9 cellular contexts compared by ENCODE assay signal in the genomic region with DNA sequence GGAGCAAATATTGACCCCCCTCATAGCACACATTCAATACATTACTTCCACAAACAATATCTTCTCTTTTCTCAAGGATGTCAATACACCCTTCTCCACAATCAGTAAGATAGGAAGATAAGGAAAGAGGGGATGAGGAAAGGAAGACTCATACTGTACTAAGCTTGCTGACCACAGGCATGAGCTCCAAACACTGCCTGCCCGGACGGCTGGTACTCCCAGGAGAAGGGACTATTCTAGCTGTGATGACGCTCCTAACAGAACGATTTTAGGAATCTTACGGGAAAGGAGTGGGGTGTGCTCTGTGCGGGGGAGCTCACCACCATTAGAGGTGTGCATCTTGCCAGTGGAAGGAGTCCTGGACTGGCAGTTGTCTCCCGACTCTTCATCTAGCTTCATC. TPM values are rescaled to one million over a fixed set of nuclear protein-coding genes. Genes with fewer than 3 reads are reported as not detected.
"Had no signal": no experiment of that assay in that cellular context is flagged by ENCODE, and none has a peak within 500 bp of the region (broad histone marks: within the 10 kb centered on the region; RNA-seq: fewer than 3 reads in every experiment).

No MANE protein-coding gene starts in this region.

- ATAC-seq: GM23338 had no signal

- H3K4me3 ChIP-seq: GM23338 had no signal

- DNase-seq: H9, HCEC 1CT, KBM-7 had no signal

- H3K27ac ChIP-seq: HL-60 had no signal

RNA-seq across cellular contexts. Expression of a gene that starts 3.9 kb away (rescaled TPM):
- total RNA-seq: GM23338, H1, H9, HepG2, HT1080 had no signal
- polyA plus RNA-seq: H1, HepG2, IgD-negative memory B cell had no signal
